In the genomic region with DNA sequence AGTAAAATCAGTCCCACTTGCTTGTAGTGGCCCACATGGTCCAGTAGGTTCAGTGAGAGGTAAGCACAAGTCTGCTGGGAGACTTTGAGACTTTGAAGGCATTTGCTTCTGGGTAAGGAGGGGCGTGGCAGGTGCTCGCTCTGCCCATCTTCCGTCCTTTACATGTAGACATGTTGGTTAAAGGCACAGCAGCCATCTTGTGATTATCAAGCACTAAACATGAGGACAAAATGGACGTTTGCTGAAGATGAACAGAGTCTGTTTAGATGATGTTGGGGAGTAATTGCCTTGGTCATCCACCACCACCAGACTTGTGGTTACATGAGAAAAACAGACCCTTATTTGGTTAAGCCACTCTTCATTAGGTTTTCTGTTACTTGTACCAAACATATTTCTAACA, we compare ENCODE assay signal across 23 cellular contexts.
DNase-seq lines count a peak whose midpoint lies in the region; ATAC-seq, FAIRE-seq and TF ChIP-seq lines count a peak whose summit lies in the region.
"Had no signal": no experiment of that assay in that cellular context is flagged by ENCODE, and none has a peak within 500 bp of the region (broad histone marks: within the 10 kb centered on the region; RNA-seq: fewer than 3 reads in every experiment).

No MANE protein-coding gene starts in this region.

- peaks cover 7% of the 10 kb centered on the region for H3K27me3 Mint-ChIP-seq in type B pancreatic cell

- TF ChIP-seq CTCF in GM12878 (IDR thresholded peaks at IDR 0.05 in 2 of 3, conservative IDR thresholded peaks at IDR 0.05 in 1 of 3; ENCODE audit: control insufficient read depth in 2 of 3, extremely low read depth in 1 of 3, insufficient read depth in 1 of 3, low read depth in 3 of 3, low read length in 3 of 3) (no peak), type B pancreatic cell (conservative IDR thresholded peaks at IDR 0.05) (no peak)

- no peak for FAIRE-seq in GM12878 (lab: Jason Lieb, UNC)
- FAIRE-seq: A204.1, GM12891, GM18507 had no signal

- POLR2A ChIA-PET in GM12878 (lab: Charles Lee): no interaction called here

- H2AFZ ChIP-seq in GM12878 (ENCODE audit: control insufficient read depth, low read depth, low read length): no peak overlapping the region

- SMC1A ChIA-PET in GM12878 (lab: Charles Lee; ENCODE audit: uncharacterized antibody, unreplicated experiment): interaction anchor here (1.1 kb wide), 1 partner anchor 664 kb away, joined by 3 read pairs; no protein-coding TSS in a partner anchor

- TF ChIP-seq EP300 in GM12878 (IDR thresholded peaks at IDR 0.05; ENCODE audit: borderline replicate concordance in 1 of 2, control insufficient read depth in 1 of 2, low read depth in 2 of 2, low read length in 2 of 2): no peak

- H3K36me3 Mint-ChIP-seq in type B pancreatic cell: no peaks in the 10 kb centered on the region
- H3K36me3 Mint-ChIP-seq: CD4-positive, CD25-positive, alpha-beta regulatory T cell; CD8-positive, alpha-beta T cell had no signal

- H3K36me3 ChIP-seq in GM12878 (ENCODE audit: control insufficient read depth in 2 of 2, insufficient read depth in 2 of 2, low read length in 1 of 2): no peaks in the 10 kb centered on the region
- H3K36me3 ChIP-seq: BLaER1 had no signal

- H3K4me2 ChIP-seq in GM12878 (ENCODE audit: control insufficient read depth, insufficient read depth): no peak overlapping the region
- H3K4me2 ChIP-seq: BLaER1 had no signal

- no peaks in the 10 kb centered on the region for H3K27me3 ChIP-seq in GM12878 (replicated peaks in 1 of 2; ENCODE audit: control insufficient read depth in 2 of 2, insufficient read depth in 2 of 2, low read length in 1 of 2)
- H3K27me3 ChIP-seq: BLaER1 had no signal

- peaks cover 7% of the 10 kb centered on the region for H3K9me3 Mint-ChIP-seq in type B pancreatic cell
- H3K9me3 Mint-ChIP-seq: CD8-positive, alpha-beta T cell; H9; HFFc6 had no signal

- CTCF ChIA-PET in GM12878 (lab: Yijun Ruan, JAX): no interaction called here

- no peak overlapping the region for H3K4me3 Mint-ChIP-seq in type B pancreatic cell
- H3K4me3 Mint-ChIP-seq: B cell; CD4-positive, CD25-positive, alpha-beta regulatory T cell; CD8-positive, alpha-beta T cell; H9; HFFc6 had no signal

- no peaks in the 10 kb centered on the region for H3K79me2 ChIP-seq in GM12878 (ENCODE audit: control insufficient read depth, insufficient read depth, low read length)

- TF ChIP-seq POLR2A in GM12878 (IDR thresholded peaks at IDR 0.05; ENCODE audit: low read depth, low read length): no peak

- H3K9ac ChIP-seq in GM12878 (ENCODE audit: control insufficient read depth, insufficient read depth, low read length): no peak overlapping the region
- H3K9ac ChIP-seq: BLaER1 had no signal

- in situ Hi-C loops in GM12878 (cut with MboI): no loop called here

- RAD21 ChIA-PET in GM12878 (lab: Charles Lee; ENCODE audit: unreplicated experiment): no interaction called here

- TF ChIP-seq RAD21 in GM12878 (IDR thresholded peaks at IDR 0.05; ENCODE audit: insufficient read depth, low read depth, low read length): no peak

- BruUV-seq in GM12878 (replicated peaks; lab: Mats Ljungman, UMichigan): no TSS peak

- no peaks in the 10 kb centered on the region for H3K4me1 ChIP-seq in GM12878 (ENCODE audit: control insufficient read depth, insufficient read depth, low read length)
- H3K4me1 ChIP-seq: BLaER1 had no signal

- H3K27ac Mint-ChIP-seq in type B pancreatic cell: no peak overlapping the region
- H3K27ac Mint-ChIP-seq: B cell; CD4-positive, CD25-positive, alpha-beta regulatory T cell; CD8-positive, alpha-beta T cell; H9; HFFc6 had no signal

- H3K9me3 ChIP-seq in GM12878 (replicated peaks; ENCODE audit: control insufficient read depth, insufficient read depth, low read length): no peaks in the 10 kb centered on the region
- H3K9me3 ChIP-seq: BLaER1, Caco-2 had no signal

- intact Hi-C loops in GM12878 (cut with micrococcal nuclease; ENCODE audit: unreplicated experiment): no loop called here

- peaks cover 15% of the 10 kb centered on the region for H3K4me1 Mint-ChIP-seq in type B pancreatic cell (ENCODE audit: unreplicated experiment)
- H3K4me1 Mint-ChIP-seq: B cell; CD4-positive, CD25-positive, alpha-beta regulatory T cell had no signal

- ATAC-seq in GM12878 (no peak), HG03159 (IDR thresholded peaks at IDR 0.05; ENCODE audit: unreplicated experiment) (no peak), GM21515 (IDR thresholded peaks at IDR 0.05; ENCODE audit: unreplicated experiment) (no peak)
- ATAC-seq: CD8-positive, alpha-beta T cell had no signal

- H4K20me1 ChIP-seq in GM12878 (ENCODE audit: control insufficient read depth, insufficient read depth): no peaks in the 10 kb centered on the region
- H4K20me1 ChIP-seq: BLaER1 had no signal

- no peak overlapping the region for H3K27ac ChIP-seq in GM12878 (ENCODE audit: control insufficient read depth, insufficient read depth)
- H3K27ac ChIP-seq: 22Rv1, BLaER1, C4-2B had no signal

- 7% methylated on average over 4 of the region's 4 CpGs for WGBS in GM12878 (ENCODE audit: insufficient coverage, insufficient replicate concordance, low lambda C conversion rate, missing lambda C conversion rate)

- no peak overlapping the region for H3K4me3 ChIP-seq in GM12878
- H3K4me3 ChIP-seq: BLaER1 had no signal

- DNase-seq in NCI-H82 (lab: John Stamatoyannopoulos, UW) (peak; percentile 42), NCI-H82 treated with DMSO at 0.1 percent for 48 hours (lab: John Stamatoyannopoulos, UW; ENCODE audit: unreplicated experiment) (no peak), GM12878 (ENCODE audit: low read depth, low spot score) (no peak), islet precursor cell (peak; percentile 14), type B pancreatic cell (ENCODE audit: extremely low spot score, unreplicated experiment) (no peak)
- DNase-seq: Caco-2; CD4-positive, CD25-positive, alpha-beta regulatory T cell; CD8-positive, alpha-beta T cell; DMS 273 treated with DMSO at 0.1 percent for 48 hours; DMS79; EL; GDM1; H9; HFFc6 had no signal

TF ChIP-seq in GM12878, 131 proteins besides CTCF, POLR2A, EP300 and RAD21:
- TF ChIP-seq KAT2A (conservative IDR thresholded peaks at IDR 0.05; ENCODE audit: control insufficient read depth, low read depth, low read length) (no peak), YY1 (IDR thresholded peaks at IDR 0.05; ENCODE audit: low read depth, low read length) (peak; percentile 20; the same call in 1 of the 2 replicates), STAT3 (IDR thresholded peaks at IDR 0.05; ENCODE audit: low read depth, low read length) (no peak)

Comparison
In these comparisons a context has a peak if more than half of its experiments do, and no peak if none do; other contexts are left out.
1. DNase-seq: peak in NCI-H82 (single experiment) and islet precursor cell (single experiment); none in NCI-H82 treated with DMSO at 0.1 percent for 48 hours (single experiment), GM12878 (single experiment) and type B pancreatic cell (single experiment).